Comparison of ENCODE assay signal across 9 cellular contexts in genomic region chr7:75776295-75776971, GRCh38. TPM values are rescaled to one million over a fixed set of nuclear protein-coding genes. Genes with fewer than 3 reads are reported as not detected.
DNase-seq lines count a peak whose midpoint lies in the region; ATAC-seq, FAIRE-seq and TF ChIP-seq lines count a peak whose summit lies in the region.
"Had no signal": no experiment of that assay in that cellular context is flagged by ENCODE, and none has a peak within 500 bp of the region (broad histone marks: within the 10 kb centered on the region; RNA-seq: fewer than 3 reads in every experiment).

No MANE protein-coding gene starts in this region.

- TF ChIP-seq CTCF in HL-60 (IDR thresholded peaks at IDR 0.05; ENCODE audit: insufficient read depth, low read length), result no peak
- TF ChIP-seq CTCF in bronchial epithelial cell (IDR thresholded peaks at IDR 0.05; ENCODE audit: insufficient read depth, low read length, severe bottlenecking), result no peak

- no peaks in the 10 kb centered on the region for H3K36me3 ChIP-seq in bronchial epithelial cell (ENCODE audit: control insufficient read depth, insufficient read depth, low read length)

- ATAC-seq in HG03439 (IDR thresholded peaks at IDR 0.05; ENCODE audit: unreplicated experiment) (no peak), GM21825 (IDR thresholded peaks at IDR 0.05; ENCODE audit: unreplicated experiment) (no peak)

- H3K27me3 ChIP-seq in HL-60 (ENCODE audit: insufficient read depth, poor library complexity, severe bottlenecking) (no peaks in the 10 kb centered on the region), bronchial epithelial cell (ENCODE audit: control insufficient read depth, insufficient read depth, low read length) (no peaks in the 10 kb centered on the region)

- no peak for FAIRE-seq in bronchial epithelial cell (lab: Jason Lieb, UNC)

- H3K4me3 ChIP-seq in HL-60 (replicated peaks; ENCODE audit: insufficient read depth, low read length) (no peak overlapping the region), bronchial epithelial cell (ENCODE audit: low read depth, low read length) (no peak overlapping the region)

- no peak overlapping the region for H3K27ac ChIP-seq in HL-60 (replicated peaks)

- peak; percentile 19 to 33 for DNase-seq in HL-60 (ENCODE audit: low read depth in 1 of 2, low spot score in 1 of 2)
- peak; percentile 17 for DNase-seq in T1000 (lab: John Stamatoyannopoulos, UW)
- DNase-seq in bronchial epithelial cell (ENCODE audit: low read depth), result peak; percentile 71
- peak; percentile 39 for DNase-seq in stimulated activated CD8-positive, alpha-beta memory T cell treated with anti-CD3 and anti-CD28 coated beads, Interleukin-12 subunit alpha, Interleukin-12 subunit beta, amount 100 ng/mL, for 24 hours (ENCODE audit: extremely low read depth)
- no peak for DNase-seq in NCI-H82 (lab: John Stamatoyannopoulos, UW)
- DNase-seq in pons (ENCODE audit: low spot score), result no peak

RNA-seq across cellular contexts. Expression of gene CCL26, which starts 4.4 kb away (rescaled TPM):
- not detected in 2 replicates for total RNA-seq in bronchial epithelial cell
- total RNA-seq: SK-MEL-5 had no signal

RNA-seq across cellular contexts. Expression of gene CCL24, which starts 37.2 kb away (rescaled TPM):
- not detected in 2 replicates for total RNA-seq in bronchial epithelial cell
- total RNA-seq: SK-MEL-5 had no signal

RNA-seq across cellular contexts. Expression of gene HIP1, which starts 37.7 kb away (rescaled TPM):
- 3.2 and 5.2 TPM in 2 replicates for total RNA-seq in bronchial epithelial cell

Comparison
In these comparisons a context has a peak if more than half of its experiments do, and no peak if none do; other contexts are left out.
1. DNase-seq: peak in HL-60 (2 of 2), T1000 (single experiment), bronchial epithelial cell (single experiment) and stimulated activated CD8-positive, alpha-beta memory T cell treated with anti-CD3 and anti-CD28 coated beads, Interleukin-12 subunit alpha, Interleukin-12 subunit beta, amount 100 ng/mL, for 24 hours (single experiment); none in NCI-H82 (single experiment) and pons (single experiment).